Comparison of ENCODE assay signal across 17 cellular contexts in the genomic region with DNA sequence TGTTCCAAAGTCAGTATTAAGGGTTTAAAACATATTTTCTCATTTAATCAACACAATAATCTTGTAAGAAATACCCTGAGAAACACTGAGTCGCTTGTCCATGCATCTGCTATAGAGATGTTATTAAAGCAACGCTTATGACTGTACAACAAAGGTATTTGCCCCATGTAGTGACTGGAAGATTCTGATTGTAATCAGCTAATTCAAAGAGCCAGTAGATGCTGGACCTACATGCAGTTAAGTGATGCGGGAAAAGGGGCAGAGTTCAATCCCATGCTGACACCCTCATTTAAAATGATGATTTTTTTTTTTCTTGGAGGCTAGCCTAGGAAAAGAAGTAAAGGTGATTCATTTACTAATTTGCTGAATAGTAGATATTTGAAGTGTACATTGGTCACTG.
A peak's percentile ranks its signal among the peaks of the same experiment; 100 is the strongest.
DNase-seq lines count a peak whose midpoint lies in the region; ATAC-seq and TF ChIP-seq lines count a peak whose summit lies in the region.
"Had no signal": no experiment of that assay in that cellular context is flagged by ENCODE, and none has a peak within 500 bp of the region (broad histone marks: within the 10 kb centered on the region; RNA-seq: fewer than 3 reads in every experiment).

No MANE protein-coding gene starts in this region.

- intact Hi-C loops in Panc1 (cut with micrococcal nuclease; ENCODE audit: unreplicated experiment), result no loop called here
- intact Hi-C loops in activated naive CD4-positive, alpha-beta T cell treated with anti-CD3 and anti-CD28 coated beads for 36 hours (cut with micrococcal nuclease), result no loop called here

- DNase-seq in ELR (ENCODE audit: low read depth) (peak; percentile 75), Panc1 (ENCODE audit: low read depth, low spot score) (no peak), epithelial cell of prostate (ENCODE audit: low read depth, low spot score) (peak; percentile 26), retinal pigment epithelial cell (ENCODE audit: low read depth) (peak; percentile 94)
- no peak for DNase-seq in activated naive CD4-positive, alpha-beta T cell treated with anti-CD3 and anti-CD28 coated beads for 36 hours
- DNase-seq in activated T-cell treated with anti-CD3 and anti-CD28 coated beads, Interleukin-2, amount 50 U/mL, for 72 hours, result no peak
- DNase-seq: C1 segment of cervical spinal cord; CD8-positive, alpha-beta memory T cell; H9; NCI-H1417; NCI-H187 treated with DMSO at 0.1 percent for 48 hours; NCI-H2227 treated with DMSO at 0.1 percent for 48 hours; NCI-H510A treated with DMSO at 0.1 percent for 48 hours; NCI-H774; Right ventricle myocardium superior had no signal

- in situ Hi-C loops in Panc1 (cut with HindIII; ENCODE audit: low pct_unique_long_range_greater_than_20kb, low sequenced_read_pairs), result no loop called here

- no peak overlapping the region for H3K4me3 Mint-ChIP-seq in activated naive CD4-positive, alpha-beta T cell treated with anti-CD3 and anti-CD28 coated beads for 36 hours
- H3K4me3 Mint-ChIP-seq in activated T-cell treated with anti-CD3 and anti-CD28 coated beads, Interleukin-2, amount 50 U/mL, for 72 hours, result no peak overlapping the region
- H3K4me3 Mint-ChIP-seq: CD8-positive, alpha-beta memory T cell; H9 had no signal

- no TSS peak for BruUV-seq in Panc1 (replicated peaks; lab: Mats Ljungman, UMichigan)

- H3K27me3 Mint-ChIP-seq in activated naive CD4-positive, alpha-beta T cell treated with anti-CD3 and anti-CD28 coated beads for 36 hours (ENCODE audit: low read depth), result no peaks in the 10 kb centered on the region
- H3K27me3 Mint-ChIP-seq in activated T-cell treated with anti-CD3 and anti-CD28 coated beads, Interleukin-2, amount 50 U/mL, for 72 hours (ENCODE audit: low read depth), result peaks cover 2% of the 10 kb centered on the region

- peaks cover 6% of the 10 kb centered on the region for H3K36me3 Mint-ChIP-seq in activated naive CD4-positive, alpha-beta T cell treated with anti-CD3 and anti-CD28 coated beads for 36 hours (ENCODE audit: low read depth)
- H3K36me3 Mint-ChIP-seq in activated T-cell treated with anti-CD3 and anti-CD28 coated beads, Interleukin-2, amount 50 U/mL, for 72 hours (ENCODE audit: insufficient read depth in 2 of 2), result peaks cover 6 to 12% of the 10 kb centered on the region in 2 donors

- H3K27me3 ChIP-seq in Panc1 (ENCODE audit: control insufficient read depth, insufficient read depth, low read length), result no peaks in the 10 kb centered on the region

- POLR2A ChIA-PET in Panc1 (lab: Charles Lee), result no interaction called here

- no peak for TF ChIP-seq CTCF in Panc1 (IDR thresholded peaks at IDR 0.05)
- no peak for TF ChIP-seq CTCF in retinal pigment epithelial cell (conservative IDR thresholded peaks at IDR 0.05; ENCODE audit: low read depth, low read length)

- H3K4me3 ChIP-seq in Panc1 (ENCODE audit: low read depth in 2 of 2, low read length in 2 of 2) (no peak overlapping the region), retinal pigment epithelial cell (ENCODE audit: low read length) (no peak overlapping the region)
- H3K4me3 ChIP-seq: K562 had no signal

- CTCF ChIA-PET in Panc1 (lab: Charles Lee), result no interaction called here
- CTCF ChIA-PET in activated naive CD4-positive, alpha-beta T cell treated with anti-CD3 and anti-CD28 coated beads for 36 hours (lab: Charles Lee), result no interaction called here

- H3K27ac ChIP-seq in Panc1 (ENCODE audit: low read length) (no peak overlapping the region), epithelial cell of prostate (no peak overlapping the region)

- H3K27ac Mint-ChIP-seq in activated naive CD4-positive, alpha-beta T cell treated with anti-CD3 and anti-CD28 coated beads for 36 hours, result no peak overlapping the region
- no peak overlapping the region for H3K27ac Mint-ChIP-seq in activated T-cell treated with anti-CD3 and anti-CD28 coated beads, Interleukin-2, amount 50 U/mL, for 72 hours
- H3K27ac Mint-ChIP-seq: CD8-positive, alpha-beta memory T cell; H9 had no signal

- H3K4me1 Mint-ChIP-seq in activated naive CD4-positive, alpha-beta T cell treated with anti-CD3 and anti-CD28 coated beads for 36 hours (ENCODE audit: low read depth), result peaks cover 13% of the 10 kb centered on the region
- H3K4me1 Mint-ChIP-seq in activated T-cell treated with anti-CD3 and anti-CD28 coated beads, Interleukin-2, amount 50 U/mL, for 72 hours (ENCODE audit: low read depth), result peaks cover 5% of the 10 kb centered on the region
- H3K4me1 Mint-ChIP-seq: CD8-positive, alpha-beta memory T cell; H9 had no signal

- ATAC-seq in Panc1 (0 out of 2 replicates have a peak, but pooled peaks have one; percentile 44), GM21528 (IDR thresholded peaks at IDR 0.05; ENCODE audit: low FRiP score, unreplicated experiment) (no peak)
- ATAC-seq in activated T-cell treated with anti-CD3 and anti-CD28 coated beads, Interleukin-2, amount 50 U/mL, for 72 hours (replicated peaks in 1 of 2), result no peak
- ATAC-seq: K562 had no signal

- H3K9me3 ChIP-seq in Panc1 (ENCODE audit: control insufficient read depth, insufficient read depth, low read depth, low read length), result no peaks in the 10 kb centered on the region; the same call in 1 of the 2 replicates

- no peaks in the 10 kb centered on the region for H3K36me3 ChIP-seq in Panc1 (ENCODE audit: control insufficient read depth, insufficient read depth, low read length)

- peaks cover 18% of the 10 kb centered on the region for H3K9me3 Mint-ChIP-seq in activated naive CD4-positive, alpha-beta T cell treated with anti-CD3 and anti-CD28 coated beads for 36 hours
- peaks cover 5 to 7% of the 10 kb centered on the region in 2 donors for H3K9me3 Mint-ChIP-seq in activated T-cell treated with anti-CD3 and anti-CD28 coated beads, Interleukin-2, amount 50 U/mL, for 72 hours

- peaks cover 20% of the 10 kb centered on the region for H3K4me1 ChIP-seq in Panc1 (ENCODE audit: control insufficient read depth, insufficient read depth, low read length)

Comparison
In these comparisons a context has a peak if more than half of its experiments do, and no peak if none do; other contexts are left out.
1. DNase-seq: peak in ELR (single experiment), epithelial cell of prostate (single experiment) and retinal pigment epithelial cell (single experiment); none in Panc1 (single experiment), activated naive CD4-positive, alpha-beta T cell treated with anti-CD3 and anti-CD28 coated beads for 36 hours (single experiment) and activated T-cell treated with anti-CD3 and anti-CD28 coated beads, Interleukin-2, amount 50 U/mL, for 72 hours (0 of 2).